23 cellular contexts compared by ENCODE assay signal in the genomic region with DNA sequence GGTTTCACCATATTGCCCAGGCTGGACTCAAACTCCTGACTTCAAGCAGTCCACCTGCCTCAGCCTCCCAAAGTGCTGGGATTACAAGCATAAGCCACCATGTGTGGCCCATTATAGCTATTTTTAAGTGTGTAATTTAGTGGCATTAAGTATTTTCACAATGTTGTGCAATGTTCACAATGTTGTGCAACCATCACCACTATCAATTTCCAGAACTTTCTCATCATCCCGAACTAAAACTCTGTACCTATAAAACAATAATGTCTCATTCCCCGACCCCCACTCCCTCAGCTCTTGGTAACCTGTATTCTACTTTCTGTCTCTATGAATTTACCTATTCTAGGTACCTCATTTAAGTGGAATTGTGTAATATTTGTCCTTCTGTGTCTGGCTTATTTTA. TPM values are rescaled to one million over a fixed set of nuclear protein-coding genes. Genes with fewer than 3 reads are reported as not detected.
"Had no signal": no experiment of that assay in that cellular context is flagged by ENCODE, and none has a peak within 500 bp of the region (broad histone marks: within the 10 kb centered on the region; RNA-seq: fewer than 3 reads in every experiment).

No MANE protein-coding gene starts in this region.

- ATAC-seq: esophagus mucosa; foreskin keratinocyte; left cardiac atrium; psoas muscle; sciatic nerve; stimulated activated naive B cell treated with anti-CD40 and anti-IgM and Interleukin-4, amounts not matched to agents 10 μg/mL and 1 μg/mL and 100 μg/mL, for 72 hours had no signal

- FAIRE-seq: endometrium, kidney had no signal

- H3K36me3 ChIP-seq: neutrophil, thoracic aorta, transverse colon had no signal

- H3K27me3 ChIP-seq: foreskin keratinocyte, neutrophil, stomach, transverse colon had no signal

- H3K9me3 ChIP-seq: neutrophil, psoas muscle, stomach, thoracic aorta, transverse colon had no signal

- H3K4me1 ChIP-seq: foreskin keratinocyte, psoas muscle, stomach, transverse colon had no signal

- H3K27ac ChIP-seq: foreskin keratinocyte, neutrophil, psoas muscle, skin epidermis, stomach, thoracic aorta, transverse colon had no signal

- H3K4me3 ChIP-seq: psoas muscle, skin epidermis, stomach, thoracic aorta, transverse colon had no signal

- DNase-seq: effector memory CD4-positive, alpha-beta T cell; foreskin keratinocyte; immature natural killer cell; kidney; left cardiac atrium; mesendoderm; naive B cell; nephron progenitor cell; psoas muscle; retina; stimulated activated CD4-positive, alpha-beta T cell treated with anti-CD3 and anti-CD28 coated beads, Interleukin-2, amount 100 ng/mL, for 24 hours; stimulated activated CD4-positive, alpha-beta T cell treated with anti-CD3 and anti-CD28 coated beads, Interleukin-4, amount 100 ng/mL, for 4 hours; stimulated activated naive B cell treated with anti-CD40 and anti-IgM and Interleukin-4, amounts not matched to agents 10 μg/mL and 1 μg/mL and 100 μg/mL, for 72 hours; stomach; substantia nigra; transverse colon had no signal

RNA-seq across cellular contexts. Expression of a gene that starts 25.7 kb away (rescaled TPM):
- total RNA-seq: foreskin keratinocyte, lung microvascular endothelial cell had no signal
